1 cellular context compared by ENCODE assay signal in genomic region chr10:95400789-95401188, GRCh38.
TF ChIP-seq lines count a peak whose summit lies in the region.

No MANE protein-coding gene starts in this region.

TF ChIP-seq in H1, 55 proteins besides CTCF, POLR2A, EP300 and RAD21 (continued from another document):
- TF ChIP-seq CHD7 (IDR thresholded peaks at IDR 0.05; ENCODE audit: insufficient replicate concordance, low read length): no peak
- no peak for TF ChIP-seq NRF1 (IDR thresholded peaks at IDR 0.05; ENCODE audit: low read depth, low read length)
- TF ChIP-seq CHD2 (IDR thresholded peaks at IDR 0.05; ENCODE audit: low read length): no peak
- no peak for TF ChIP-seq BCL11A (IDR thresholded peaks at IDR 0.05; ENCODE audit: low read depth in 2 of 2, low read length in 2 of 2)
- TF ChIP-seq CBX5 (IDR thresholded peaks at IDR 0.05; ENCODE audit: low read depth, low read length): no peak
- no peak for TF ChIP-seq USF2 (IDR thresholded peaks at IDR 0.05; ENCODE audit: low read length)
- no peak for TF ChIP-seq YY1 (IDR thresholded peaks at IDR 0.05; ENCODE audit: low read depth, low read length)
